1 cellular context compared by ENCODE assay signal in the genomic region with DNA sequence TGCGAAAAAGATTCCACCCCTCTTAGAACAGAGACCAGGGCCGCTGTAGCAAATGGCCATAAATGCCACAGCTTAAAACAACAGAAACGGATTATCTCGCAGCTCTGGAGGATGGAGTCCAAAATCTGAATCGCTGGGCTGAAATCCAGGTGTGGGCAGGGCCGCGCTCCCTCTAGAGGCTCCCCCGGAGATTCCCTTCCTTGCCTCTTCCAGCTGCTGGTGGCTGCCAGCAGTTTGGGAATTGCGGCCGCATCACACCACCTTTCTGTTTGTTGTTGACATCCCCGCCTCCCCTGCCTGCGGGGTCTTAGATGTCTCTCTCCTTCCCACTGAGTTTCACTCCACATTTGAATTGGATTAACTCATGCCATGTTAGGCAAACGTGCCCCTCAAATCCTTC.
TF ChIP-seq lines count a peak whose summit lies in the region.

No MANE protein-coding gene starts in this region.

TF ChIP-seq in H1, 55 proteins besides CTCF, POLR2A, EP300 and RAD21:
- TF ChIP-seq HDAC6 (IDR thresholded peaks at IDR 0.05; ENCODE audit: low read depth, low read length) (no peak), SIN3A (conservative IDR thresholded peaks at IDR 0.05 in 1 of 2, IDR thresholded peaks at IDR 0.05 in 1 of 2; ENCODE audit: low read depth in 1 of 2, low read length in 2 of 2) (0 out of 4 replicates have a peak, but pooled peaks of 1 of the 2 experiments have one; percentile 53)
